16 cellular contexts compared by ENCODE assay signal in the genomic region with DNA sequence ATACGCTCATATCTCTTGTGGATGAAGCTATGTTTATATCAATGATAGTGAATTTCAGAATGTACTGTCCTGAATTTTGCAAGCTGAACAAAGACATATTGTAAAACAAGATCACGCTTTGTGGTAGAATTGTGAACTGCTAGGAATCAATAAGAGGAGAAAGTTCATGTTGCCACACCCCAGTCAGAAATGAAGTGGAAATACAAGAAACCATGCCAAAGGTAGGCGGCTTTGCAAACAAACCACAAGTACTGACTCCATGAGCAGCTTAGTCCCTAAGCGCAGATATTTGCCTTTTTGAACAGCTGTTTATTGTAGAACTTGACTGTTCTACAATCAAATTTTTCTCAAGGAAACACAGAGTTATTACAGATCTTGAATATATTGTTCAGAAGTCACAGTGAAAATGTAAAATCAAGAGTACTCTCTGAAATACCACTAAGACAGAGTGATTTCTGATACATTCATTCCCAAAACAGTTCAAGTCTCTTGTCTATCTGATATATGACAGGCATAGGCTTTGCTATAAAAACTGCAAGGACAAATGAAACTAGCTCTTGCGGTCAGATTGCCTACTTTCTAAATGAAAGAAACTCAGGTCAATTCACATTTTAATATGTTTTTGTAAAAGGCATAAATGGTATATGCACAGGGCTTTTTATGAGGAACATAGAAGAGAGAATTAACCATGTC.
A peak's percentile ranks its signal among the peaks of the same experiment; 100 is the strongest.
DNase-seq lines count a peak whose midpoint lies in the region; ATAC-seq and TF ChIP-seq lines count a peak whose summit lies in the region.
"Had no signal": no experiment of that assay in that cellular context is flagged by ENCODE, and none has a peak within 500 bp of the region (broad histone marks: within the 10 kb centered on the region; RNA-seq: fewer than 3 reads in every experiment).

No MANE protein-coding gene starts in this region.

- no peaks in the 10 kb centered on the region for H3K4me1 ChIP-seq in left ventricle myocardium inferior
- no peaks in the 10 kb centered on the region for H3K4me1 ChIP-seq in vagina
- H3K4me1 ChIP-seq: neural progenitor cell had no signal

- no peak for TF ChIP-seq POLR2A in vagina (IDR thresholded peaks at IDR 0.05)

- TF ChIP-seq CTCF in left ventricle myocardium inferior (IDR thresholded peaks at IDR 0.05; ENCODE audit: borderline replicate concordance) (peak; percentile 32), vagina (IDR thresholded peaks at IDR 0.05) (no peak)

- H3K27me3 ChIP-seq in left ventricle myocardium inferior (ENCODE audit: low read depth) (no peaks in the 10 kb centered on the region), vagina (no peaks in the 10 kb centered on the region)
- H3K27me3 ChIP-seq: cardiac muscle cell, neural progenitor cell had no signal

- H3K27ac ChIP-seq in left ventricle myocardium inferior (replicated peaks) (peak overlapping the region; percentile 83), vagina (no peak overlapping the region)
- H3K27ac ChIP-seq: cardiac muscle cell, neural progenitor cell had no signal

- intact Hi-C loops in left ventricle myocardium inferior (cut with micrococcal nuclease): no loop called here
- intact Hi-C loops in sciatic nerve (cut with DNase I): no loop called here
- intact Hi-C loops in vagina (cut with DNase I): no loop called here

- peak; percentile 58 for DNase-seq in DMS79 treated with DMSO at 0.1 percent for 48 hours (lab: John Stamatoyannopoulos, UW)
- DNase-seq in SW480 (ENCODE audit: low spot score): peak; percentile 31
- no peak for DNase-seq in left ventricle myocardium inferior
- no peak for DNase-seq in sciatic nerve (ENCODE audit: low spot score)
- no peak for DNase-seq in pons (ENCODE audit: low spot score)
- no peak for DNase-seq in vagina (ENCODE audit: extremely low spot score in 2 of 2)
- DNase-seq in inferior parietal cortex (ENCODE audit: extremely low spot score): no peak
- DNase-seq: activated naive CD4-positive, alpha-beta T cell; endodermal cell; MV-4-11; NCI-H226; T-helper 1 cell had no signal

- peaks cover 3% of the 10 kb centered on the region for H3K9me3 ChIP-seq in left ventricle myocardium inferior (replicated peaks)
- no peaks in the 10 kb centered on the region for H3K9me3 ChIP-seq in vagina
- H3K9me3 ChIP-seq: HAP-1 had no signal

- peak; percentile 95 for ATAC-seq in sciatic nerve
- no peak for ATAC-seq in HG02759 (IDR thresholded peaks at IDR 0.05; ENCODE audit: unreplicated experiment)

- H3K36me3 ChIP-seq in left ventricle myocardium inferior: no peaks in the 10 kb centered on the region
- no peaks in the 10 kb centered on the region for H3K36me3 ChIP-seq in vagina
- H3K36me3 ChIP-seq: cardiac muscle cell, HAP-1, neural progenitor cell had no signal

- no peak overlapping the region for H3K4me3 ChIP-seq in left ventricle myocardium inferior
- H3K4me3 ChIP-seq in vagina: no peak overlapping the region
- H3K4me3 ChIP-seq: cardiac muscle cell, HAP-1, neural progenitor cell had no signal

Comparison
In these comparisons a context has a peak if more than half of its experiments do, and no peak if none do; other contexts are left out.
1. DNase-seq: peak in DMS79 treated with DMSO at 0.1 percent for 48 hours (single experiment) and SW480 (single experiment); none in left ventricle myocardium inferior (single experiment), sciatic nerve (single experiment), pons (single experiment), vagina (0 of 2) and inferior parietal cortex (single experiment).